Comparison of ENCODE assay signal across 19 cellular contexts in the genomic region with DNA sequence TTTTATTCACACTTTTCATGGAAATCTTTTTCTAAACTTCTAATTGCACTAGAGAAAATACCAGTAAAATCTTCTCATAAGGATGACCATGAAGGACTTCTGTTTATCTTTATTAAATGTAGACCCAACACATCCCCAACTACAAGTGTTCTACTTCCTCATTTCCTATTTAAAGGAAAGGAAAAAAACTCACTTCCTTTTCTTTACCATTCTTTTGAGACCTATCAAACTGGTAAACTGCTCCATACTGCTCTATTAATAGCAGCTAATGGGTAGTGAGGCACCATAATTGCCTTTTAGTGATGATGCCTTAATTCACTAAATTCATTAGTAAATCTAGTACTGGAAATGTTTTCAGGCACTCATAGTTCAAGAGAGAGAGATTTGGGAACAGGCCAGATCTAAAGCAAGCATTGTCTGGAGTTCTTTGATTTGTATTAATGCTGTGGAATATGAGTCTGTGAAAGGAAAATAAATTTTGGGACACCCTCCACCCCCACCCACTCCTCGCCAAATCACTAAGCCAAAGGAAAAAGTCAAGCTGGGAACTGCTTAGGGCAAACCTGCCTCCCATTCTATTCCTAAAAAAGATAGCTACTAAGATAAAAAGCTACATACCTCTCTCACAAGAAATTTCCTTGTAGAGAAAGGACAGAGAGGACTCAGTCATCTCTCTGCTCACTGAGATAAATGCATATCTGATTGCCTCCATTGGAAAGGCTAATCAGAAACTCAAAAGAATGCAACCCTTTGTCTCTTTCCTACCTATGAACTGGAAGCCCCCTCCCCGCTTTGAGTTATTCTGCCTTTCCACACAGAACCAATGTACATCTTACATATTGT. TPM values are rescaled to one million over a fixed set of nuclear protein-coding genes. Genes with fewer than 3 reads are reported as not detected.
DNase-seq lines count a peak whose midpoint lies in the region; ATAC-seq, FAIRE-seq and TF ChIP-seq lines count a peak whose summit lies in the region.
"Had no signal": no experiment of that assay in that cellular context is flagged by ENCODE, and none has a peak within 500 bp of the region (broad histone marks: within the 10 kb centered on the region; RNA-seq: fewer than 3 reads in every experiment).

No MANE protein-coding gene starts in this region.

- dilution Hi-C loops in keratinocyte (cut with MboI; ENCODE audit: extremely low pct_ligation_motif_present, low sequenced_read_pairs): no loop called here

- H3K4me2 ChIP-seq in keratinocyte (ENCODE audit: control insufficient read depth, extremely low read depth, insufficient read depth, low read depth, low read length): no peak overlapping the region

- H3K4me3 ChIP-seq in ACC112 (ENCODE audit: low read depth, low read length): no peak overlapping the region
- H3K4me3 ChIP-seq in HUES6 (ENCODE audit: low read depth, low read length): no peak overlapping the region
- no peak overlapping the region for H3K4me3 ChIP-seq in RWPE2 (ENCODE audit: severe bottlenecking)
- no peak overlapping the region for H3K4me3 ChIP-seq in keratinocyte (ENCODE audit: control insufficient read depth in 2 of 3, extremely low read depth in 1 of 3, insufficient read depth in 2 of 3, low read depth in 1 of 3, low read length in 3 of 3)
- H3K4me3 ChIP-seq: MG63, right lobe of liver, upper lobe of right lung had no signal

- H3K27me3 ChIP-seq in ACC112 (ENCODE audit: insufficient read depth, low read length) (no peaks in the 10 kb centered on the region), HUES6 (ENCODE audit: control insufficient read depth, insufficient read depth, low read length) (no peaks in the 10 kb centered on the region), RWPE2 (ENCODE audit: insufficient read depth, poor library complexity, severe bottlenecking) (no peaks in the 10 kb centered on the region), keratinocyte (ENCODE audit: control insufficient read depth, extremely low read depth, insufficient read depth, low read length) (no peaks in the 10 kb centered on the region)
- H3K27me3 ChIP-seq: MG63, right lobe of liver, upper lobe of right lung had no signal

- H3K4me1 ChIP-seq in ACC112 (ENCODE audit: control insufficient read depth, insufficient read depth, low read length, unreplicated experiment) (peaks cover 13% of the 10 kb centered on the region), HUES6 (ENCODE audit: control insufficient read depth, insufficient read depth, low read length) (peaks cover 28% of the 10 kb centered on the region), RWPE2 (ENCODE audit: insufficient read depth, poor library complexity, severe bottlenecking) (peaks cover 12% of the 10 kb centered on the region), keratinocyte (ENCODE audit: control insufficient read depth, extremely low read depth, insufficient read depth, low read length) (peaks cover 13% of the 10 kb centered on the region)
- H3K4me1 ChIP-seq: right lobe of liver, upper lobe of right lung had no signal

- no peaks in the 10 kb centered on the region for H3K36me3 ChIP-seq in ACC112 (ENCODE audit: insufficient read depth, low read length)
- H3K36me3 ChIP-seq in HUES6 (ENCODE audit: control insufficient read depth, insufficient read depth, low read length): no peaks in the 10 kb centered on the region
- H3K36me3 ChIP-seq in RWPE2 (ENCODE audit: low read depth): no peaks in the 10 kb centered on the region
- H3K36me3 ChIP-seq in keratinocyte (ENCODE audit: control insufficient read depth in 2 of 2, extremely low read depth in 1 of 2, insufficient read depth in 2 of 2, low read length in 2 of 2): no peaks in the 10 kb centered on the region
- H3K36me3 ChIP-seq: MG63, right lobe of liver, upper lobe of right lung had no signal

- H3K9ac ChIP-seq in HUES6 (ENCODE audit: low read length): no peak overlapping the region
- no peak overlapping the region for H3K9ac ChIP-seq in keratinocyte (ENCODE audit: control insufficient read depth, extremely low read depth, insufficient read depth, low read length)

- ATAC-seq in RWPE2 (ENCODE audit: low read depth) (no peak), GM18517 (IDR thresholded peaks at IDR 0.05; ENCODE audit: unreplicated experiment) (no peak)
- ATAC-seq: activated CD4-positive, CD25-positive, alpha-beta regulatory T cell treated with anti-CD3 and anti-CD28 coated beads, Interleukin-2, amount 50 U/mL, for 24 hours; stimulated activated naive CD8-positive, alpha-beta T cell treated with anti-CD3 and anti-CD28 coated beads, Interleukin-15, amount 100 ng/mL, for 72 hours; upper lobe of right lung had no signal

- peak overlapping the region; percentile 35 for H2AFZ ChIP-seq in ACC112 (ENCODE audit: low read length, unreplicated experiment)
- H2AFZ ChIP-seq in keratinocyte (ENCODE audit: control insufficient read depth, low read length): peak overlapping the region; percentile 19

- peak overlapping the region; percentile 25 for H3K27ac ChIP-seq in ACC112 (ENCODE audit: low read depth, low read length)
- 0 out of 2 replicates have a peak overlapping the region, but pooled peaks have one; percentile 8 for H3K27ac ChIP-seq in HUES6 (ENCODE audit: low read depth, low read length)
- H3K27ac ChIP-seq in RWPE2 (ENCODE audit: poor library complexity, severe bottlenecking): peak overlapping the region; percentile 52
- no peak overlapping the region for H3K27ac ChIP-seq in keratinocyte (ENCODE audit: control insufficient read depth, insufficient read depth, low read length)
- H3K27ac ChIP-seq: right lobe of liver, upper lobe of right lung had no signal

- H3K79me2 ChIP-seq in ACC112 (ENCODE audit: control insufficient read depth, insufficient read depth, low read length, unreplicated experiment) (no peaks in the 10 kb centered on the region), keratinocyte (ENCODE audit: control insufficient read depth, insufficient read depth, low read length) (no peaks in the 10 kb centered on the region)

- H3K9me1 ChIP-seq in keratinocyte (ENCODE audit: control insufficient read depth, extremely low read depth, insufficient read depth, low read length): no peaks in the 10 kb centered on the region

- H3K9me3 ChIP-seq in HUES6 (ENCODE audit: control insufficient read depth, insufficient read depth, low read depth, low read length) (no peaks in the 10 kb centered on the region), RWPE2 (ENCODE audit: severe bottlenecking) (no peaks in the 10 kb centered on the region), keratinocyte (ENCODE audit: control insufficient read depth, low read depth, low read length) (no peaks in the 10 kb centered on the region)
- H3K9me3 ChIP-seq: MG63, right lobe of liver, upper lobe of right lung had no signal

- FAIRE-seq in keratinocyte (lab: Jason Lieb, UNC): no peak

- H4K20me1 ChIP-seq in keratinocyte (ENCODE audit: control insufficient read depth, extremely low read depth, insufficient read depth, low read length): no peaks in the 10 kb centered on the region

- no peak for DNase-seq in RWPE2 (ENCODE audit: low spot score)
- DNase-seq in keratinocyte (ENCODE audit: low read depth, low spot score): no peak
- no peak for DNase-seq in globus pallidus (ENCODE audit: low spot score)
- no peak for DNase-seq in NCI-H146 (lab: John Stamatoyannopoulos, UW)
- DNase-seq in NCI-H774 (lab: John Stamatoyannopoulos, UW): no peak
- DNase-seq: COR-L47; effector CD8-positive, alpha-beta T cell; kidney glomerular epithelial cell; NCI-H526 treated with DMSO at 0.1 percent for 48 hours; nucleus accumbens; right lobe of liver; RPMI8226; stimulated activated naive CD8-positive, alpha-beta T cell treated with anti-CD3 and anti-CD28 coated beads, Interleukin-15, amount 100 ng/mL, for 72 hours; upper lobe of right lung had no signal

- TF ChIP-seq CTCF in RWPE2 (IDR thresholded peaks at IDR 0.05; ENCODE audit: poor library complexity, severe bottlenecking) (no peak), keratinocyte (optimal IDR thresholded peaks at IDR 0.05 in 1 of 3, IDR thresholded peaks at IDR 0.05 in 1 of 3, conservative IDR thresholded peaks at IDR 0.05 in 1 of 3; ENCODE audit: extremely low read depth in 1 of 3, insufficient read depth in 2 of 3, low read length in 3 of 3) (no peak)

RNA-seq across cellular contexts. Expression of a gene that starts 13.6 kb away (rescaled TPM):
- polyA plus RNA-seq in keratinocyte: 15.9 to 27.0 TPM (median 16.4 TPM) in 3 replicates
- 12.7 TPM for polyA plus RNA-seq in keratinocyte (2011; ENCODE audit: low read depth)
- polyA plus RNA-seq in keratinocyte (2011; cell fraction: cytosol; rRNA removed): 9.6 and 19.4 TPM in 2 replicates
- polyA plus RNA-seq in keratinocyte (2011; cell fraction: nucleus; rRNA removed): 19.2 and 25.0 TPM in 2 replicates
- polyA plus RNA-seq in keratinocyte (2012; ENCODE audit: low replicate concordance): 12.3 and 18.1 TPM in 2 replicates
- 8.1 to 51.1 TPM (median 26.9 TPM) in 3 replicates for polyA minus RNA-seq in keratinocyte
- 24.9 TPM for polyA minus RNA-seq in keratinocyte (2011; cell fraction: cytosol; rRNA and poly(A)+ RNA removed)
- polyA minus RNA-seq in keratinocyte (2011; cell fraction: nucleus; rRNA and poly(A)+ RNA removed): 38.5 and 71.0 TPM in 2 replicates
